Comparison of ENCODE assay signal across 18 cellular contexts in genomic region chr11:82757660-82758301, GRCh38. TPM values are rescaled to one million over a fixed set of nuclear protein-coding genes. Genes with fewer than 3 reads are reported as not detected.
DNase-seq lines count a peak whose midpoint lies in the region; ATAC-seq and TF ChIP-seq lines count a peak whose summit lies in the region.
"Had no signal": no experiment of that assay in that cellular context is flagged by ENCODE, and none has a peak within 500 bp of the region (broad histone marks: within the 10 kb centered on the region; RNA-seq: fewer than 3 reads in every experiment).

No MANE protein-coding gene starts in this region.

- H2AFZ ChIP-seq in ACC112 (ENCODE audit: low read length, unreplicated experiment) (peak overlapping the region; percentile 80), OCI-LY3 (ENCODE audit: low read depth, low read length) (peak overlapping the region; percentile 75; the same call in 1 of the 2 replicates), SK-N-SH (ENCODE audit: low read depth) (no peak overlapping the region)

- POLR2A ChIA-PET in SK-N-SH (lab: Yijun Ruan, JAX) = no interaction called here

- H3K27ac ChIP-seq in ACC112 (ENCODE audit: low read depth, low read length) (no peak overlapping the region), OCI-LY3 (ENCODE audit: low read length) (no peak overlapping the region), mesodermal cell (ENCODE audit: low read depth, low read length, severe bottlenecking) (peak overlapping the region; percentile 32), aorta (ENCODE audit: low read depth in 1 of 2, low read length in 2 of 2) (no peak overlapping the region), SK-N-SH (ENCODE audit: low read depth in 2 of 2, low read length in 1 of 2) (no peak overlapping the region)
- H3K27ac ChIP-seq: right lobe of liver, tibial artery had no signal

- no peaks in the 10 kb centered on the region for H3K9me3 Mint-ChIP-seq in activated T-helper 2 cell treated with anti-CD3 and anti-CD28 coated beads, Interferon-gamma antibody, Interleukin-2, Interleukin-4, amounts not matched to agents 10 μg/mL and 5 μg/mL and 100 μg/mL, durations not matched to agents 14 hours and 24 hours and 36 hours

- H3K36me3 ChIP-seq in ACC112 (ENCODE audit: insufficient read depth, low read length) (no peaks in the 10 kb centered on the region), OCI-LY3 (replicated peaks; ENCODE audit: low read depth, low read length) (no peaks in the 10 kb centered on the region), mesodermal cell (ENCODE audit: control insufficient read depth, insufficient read depth, low read length) (no peaks in the 10 kb centered on the region), aorta (ENCODE audit: control insufficient read depth in 1 of 2, insufficient read depth in 2 of 2, low read length in 1 of 2) (no peaks in the 10 kb centered on the region), SK-N-SH (replicated peaks in 1 of 2; ENCODE audit: control insufficient read depth in 1 of 2, insufficient read depth in 2 of 2, low read length in 1 of 2) (no peaks in the 10 kb centered on the region)
- H3K36me3 ChIP-seq: right lobe of liver, tibial artery had no signal

- no peak for DNase-seq in aorta
- DNase-seq in NCI-H187 treated with DMSO at 0.1 percent for 48 hours (lab: John Stamatoyannopoulos, UW) = no peak
- no peak for DNase-seq in SK-N-SH
- no peak for DNase-seq in activated T-helper 2 cell treated with anti-CD3 and anti-CD28 coated beads, Interferon-gamma antibody, Interleukin-2, Interleukin-4, amounts not matched to agents 10 μg/mL and 5 μg/mL and 100 μg/mL, durations not matched to agents 14 hours and 24 hours and 36 hours (ENCODE audit: low spot score)
- DNase-seq: activated CD4-positive, alpha-beta T cell treated with anti-CD3 and anti-CD28 coated beads, Interleukin-2, amount 50 U/mL, for 4 hours; H7; left cardiac atrium; right lobe of liver; SHP77 treated with DMSO at 0.1 percent for 48 hours; stimulated activated CD4-positive, alpha-beta T cell treated with anti-CD3 and anti-CD28 coated beads, Interleukin-2, amount 100 ng/mL, for 24 hours; T-helper 9 cell; tibial artery had no signal

- H3K4me2 ChIP-seq in OCI-LY3 (ENCODE audit: low read length) (peak overlapping the region; percentile 54), SK-N-SH (no peak overlapping the region)

- ATAC-seq in GM18520 (IDR thresholded peaks at IDR 0.05; ENCODE audit: unreplicated experiment) (peak; percentile 28), aorta (ENCODE audit: low FRiP score) (no peak)
- ATAC-seq: HepG2, left cardiac atrium, right lobe of liver had no signal

- H3K27ac Mint-ChIP-seq in activated T-helper 2 cell treated with anti-CD3 and anti-CD28 coated beads, Interferon-gamma antibody, Interleukin-2, Interleukin-4, amounts not matched to agents 10 μg/mL and 5 μg/mL and 100 μg/mL, durations not matched to agents 14 hours and 24 hours and 36 hours = no peak overlapping the region

- TF ChIP-seq CTCF in OCI-LY3 (IDR thresholded peaks at IDR 0.05; ENCODE audit: low read depth, low read length) = no peak
- no peak for TF ChIP-seq CTCF in SK-N-SH (IDR thresholded peaks at IDR 0.05)

- H3K9ac ChIP-seq in OCI-LY3 (ENCODE audit: low read length) (no peak overlapping the region), SK-N-SH (no peak overlapping the region)

- no peaks in the 10 kb centered on the region for H3K36me3 Mint-ChIP-seq in activated T-helper 2 cell treated with anti-CD3 and anti-CD28 coated beads, Interferon-gamma antibody, Interleukin-2, Interleukin-4, amounts not matched to agents 10 μg/mL and 5 μg/mL and 100 μg/mL, durations not matched to agents 14 hours and 24 hours and 36 hours (ENCODE audit: low read depth)

- H3K4me1 Mint-ChIP-seq in activated T-helper 2 cell treated with anti-CD3 and anti-CD28 coated beads, Interferon-gamma antibody, Interleukin-2, Interleukin-4, amounts not matched to agents 10 μg/mL and 5 μg/mL and 100 μg/mL, durations not matched to agents 14 hours and 24 hours and 36 hours (ENCODE audit: low read depth) = peaks cover 14% of the 10 kb centered on the region

- no peak for TF ChIP-seq EP300 in SK-N-SH (IDR thresholded peaks at IDR 0.05; ENCODE audit: borderline replicate concordance in 1 of 2, low read depth in 1 of 2, low read length in 1 of 2)

- H3K27me3 Mint-ChIP-seq in activated T-helper 2 cell treated with anti-CD3 and anti-CD28 coated beads, Interferon-gamma antibody, Interleukin-2, Interleukin-4, amounts not matched to agents 10 μg/mL and 5 μg/mL and 100 μg/mL, durations not matched to agents 14 hours and 24 hours and 36 hours (ENCODE audit: low read depth) = peaks cover 20% of the 10 kb centered on the region

- intact Hi-C loops in aorta (cut with DNase I) = no loop called here
- intact Hi-C loops in activated T-helper 2 cell treated with anti-CD3 and anti-CD28 coated beads, Interferon-gamma antibody, Interleukin-2, Interleukin-4, amounts not matched to agents 10 μg/mL and 5 μg/mL and 100 μg/mL, durations not matched to agents 14 hours and 24 hours and 36 hours (cut with micrococcal nuclease) = no loop called here

- H3K79me2 ChIP-seq in ACC112 (ENCODE audit: control insufficient read depth, insufficient read depth, low read length, unreplicated experiment) = no peaks in the 10 kb centered on the region
- no peaks in the 10 kb centered on the region for H3K79me2 ChIP-seq in OCI-LY3 (ENCODE audit: low read length)
- H3K79me2 ChIP-seq in SK-N-SH (ENCODE audit: insufficient read depth) = no peaks in the 10 kb centered on the region

- CTCF ChIA-PET in SK-N-SH (lab: Yijun Ruan, JAX) = interaction anchor here (1.0 to 1.5 kb wide), 3 partner anchors 61 to 109 kb away, joined by 3 read pairs; no protein-coding TSS in a partner anchor

- no peak for TF ChIP-seq RAD21 in SK-N-SH (IDR thresholded peaks at IDR 0.05; ENCODE audit: low read length)

- H3K4me1 ChIP-seq in ACC112 (ENCODE audit: control insufficient read depth, insufficient read depth, low read length, unreplicated experiment) (peaks cover 12% of the 10 kb centered on the region), OCI-LY3 (ENCODE audit: low read length) (peaks cover 23% of the 10 kb centered on the region), mesodermal cell (ENCODE audit: control insufficient read depth, insufficient read depth, low read length, poor library complexity, severe bottlenecking) (no peaks in the 10 kb centered on the region), aorta (ENCODE audit: control insufficient read depth in 1 of 2, insufficient read depth in 2 of 2, low read length in 2 of 2) (peaks cover 0 to 3% of the 10 kb centered on the region in 2 donors), SK-N-SH (ENCODE audit: control insufficient read depth in 1 of 2, insufficient read depth in 2 of 2, low read depth in 1 of 2, low read length in 1 of 2) (peaks cover 0 to 4% of the 10 kb centered on the region in 2 experiments; a peak in 1 of 4 replicates)
- H3K4me1 ChIP-seq: right lobe of liver had no signal

- no peak overlapping the region for H3K4me3 Mint-ChIP-seq in activated T-helper 2 cell treated with anti-CD3 and anti-CD28 coated beads, Interferon-gamma antibody, Interleukin-2, Interleukin-4, amounts not matched to agents 10 μg/mL and 5 μg/mL and 100 μg/mL, durations not matched to agents 14 hours and 24 hours and 36 hours (ENCODE audit: low read depth)

- peaks cover 26% of the 10 kb centered on the region for H3K27me3 ChIP-seq in ACC112 (ENCODE audit: insufficient read depth, low read length)
- no peaks in the 10 kb centered on the region for H3K27me3 ChIP-seq in OCI-LY3 (ENCODE audit: low read depth, low read length)
- H3K27me3 ChIP-seq in aorta (ENCODE audit: control insufficient read depth in 1 of 2, insufficient read depth in 2 of 2, low read length in 1 of 2) = no peaks in the 10 kb centered on the region
- H3K27me3 ChIP-seq in SK-N-SH (ENCODE audit: insufficient read depth) = no peaks in the 10 kb centered on the region; the same call in 1 of the 2 replicates
- H3K27me3 ChIP-seq: right lobe of liver, tibial artery had no signal

- H3K9me2 ChIP-seq in SK-N-SH = no peaks in the 10 kb centered on the region

- H3K9me3 ChIP-seq in OCI-LY3 (ENCODE audit: insufficient read depth, low read length) = no peaks in the 10 kb centered on the region
- no peaks in the 10 kb centered on the region for H3K9me3 ChIP-seq in mesodermal cell (ENCODE audit: control insufficient read depth, low read length)
- H3K9me3 ChIP-seq in aorta (ENCODE audit: control insufficient read depth, low read length) = no peaks in the 10 kb centered on the region
- H3K9me3 ChIP-seq in SK-N-SH = no peaks in the 10 kb centered on the region
- H3K9me3 ChIP-seq: right lobe of liver, tibial artery had no signal

- peak overlapping the region; percentile 52 for H3K4me3 ChIP-seq in ACC112 (ENCODE audit: low read depth, low read length)
- H3K4me3 ChIP-seq in OCI-LY3 (ENCODE audit: low read length) = peak overlapping the region; percentile 1; the same call in 1 of the 2 replicates
- no peak overlapping the region for H3K4me3 ChIP-seq in mesodermal cell (ENCODE audit: extremely low read depth, insufficient read depth, low read length, poor library complexity, severe bottlenecking)
- no peak overlapping the region for H3K4me3 ChIP-seq in aorta (ENCODE audit: low read length in 2 of 2)
- H3K4me3 ChIP-seq in SK-N-SH (ENCODE audit: low read depth in 2 of 2, low read length in 1 of 2) = no peak overlapping the region
- H3K4me3 ChIP-seq: right lobe of liver, tibial artery had no signal

- WGBS in mesodermal cell (ENCODE audit: insufficient coverage in 2 of 2), 2 experiments = 67 to 83% methylated on average over 1 of the region's 2 CpGs
- 68 to 70% methylated on average over 2 of the region's 2 CpGs for WGBS in aorta, 2 donors
- 57% methylated on average over 2 of the region's 2 CpGs for WGBS in SK-N-SH (ENCODE audit: low lambda C conversion rate)

- H4K20me1 ChIP-seq in OCI-LY3 (ENCODE audit: insufficient read depth, low read length) (no peaks in the 10 kb centered on the region), SK-N-SH (ENCODE audit: insufficient read depth) (no peaks in the 10 kb centered on the region)

- H3F3A ChIP-seq in SK-N-SH (replicated peaks; ENCODE audit: insufficient read depth) = no peaks in the 10 kb centered on the region

TF ChIP-seq in SK-N-SH, 30 proteins besides CTCF, POLR2A, EP300 and RAD21 (continues in another document):
- TF ChIP-seq RXRA (IDR thresholded peaks at IDR 0.05; ENCODE audit: borderline replicate concordance, low read depth) = no peak
- TF ChIP-seq TCF12 (IDR thresholded peaks at IDR 0.05) = no peak
- TF ChIP-seq SIN3A (IDR thresholded peaks at IDR 0.05; ENCODE audit: borderline replicate concordance, low read depth, low read length) = no peak
- TF ChIP-seq FOXM1 (IDR thresholded peaks at IDR 0.05; ENCODE audit: low read depth) = no peak
- TF ChIP-seq MXI1 (IDR thresholded peaks at IDR 0.05; ENCODE audit: low read depth, low read length) = no peak

RNA-seq across cellular contexts. Expression of gene FAM181B, which starts 24.1 kb away (rescaled TPM):
- 1.7 TPM for polyA plus RNA-seq in mesodermal cell (2013, experiment 1 of 2)
- polyA plus RNA-seq in mesodermal cell (2013, experiment 2 of 2) = 1.0 TPM
- 1 to 10 TPM; 1.7 to 1.9 TPM for total RNA-seq in aorta
- polyA plus RNA-seq in aorta (1 to 10 TPM; 1.3 to 1.8 TPM), SK-N-SH (2012; rRNA removed) (0.02 and 0.06 TPM in 2 replicates)
- polyA plus RNA-seq in SK-N-SH (2012; cell fraction: cytosol; rRNA removed) = 0.06 and 0.13 TPM in 2 replicates
- polyA plus RNA-seq in SK-N-SH (2012; cell fraction: nucleus; rRNA removed) = 0.01 and 0.07 TPM in 2 replicates
- total RNA-seq in activated T-helper 2 cell treated with anti-CD3 and anti-CD28 coated beads, Interferon-gamma antibody, Interleukin-2, Interleukin-4, amounts not matched to agents 10 μg/mL and 5 μg/mL and 100 μg/mL, durations not matched to agents 14 hours and 24 hours and 36 hours = not detected in 2 replicates
- total RNA-seq: HepG2, myocyte, right lobe of liver had no signal
- polyA plus RNA-seq: HepG2 had no signal

Comparison
In these comparisons a context has a peak if more than half of its experiments do, and no peak if none do; other contexts are left out.
1. H3K4me3 ChIP-seq: peak in ACC112 (single experiment) and OCI-LY3 (single experiment); none in mesodermal cell (single experiment), aorta (0 of 2) and SK-N-SH (0 of 2).